In the genomic region with DNA sequence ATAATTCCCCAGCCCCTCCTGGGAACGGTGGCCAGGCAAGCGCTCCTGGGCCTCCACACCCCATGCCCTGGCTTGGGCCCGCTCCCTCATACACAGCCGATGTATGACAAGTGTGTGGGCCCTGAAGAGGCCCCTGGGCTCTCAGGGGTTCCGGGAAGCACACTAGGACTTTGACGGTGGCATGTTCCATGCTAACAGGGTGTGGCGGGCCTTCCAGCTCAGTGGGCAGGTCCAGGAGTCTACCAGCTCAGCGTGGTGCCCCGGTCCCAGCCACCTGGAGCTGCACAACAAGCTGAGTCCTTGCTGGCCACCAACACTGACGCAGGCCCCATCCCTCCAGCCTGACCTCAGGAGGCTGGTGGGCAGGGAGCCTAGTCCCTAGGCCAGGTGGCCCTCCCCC, we compare ENCODE assay signal across 38 cellular contexts. TPM values are rescaled to one million over a fixed set of nuclear protein-coding genes. Genes with fewer than 3 reads are reported as not detected.
"Had no signal": no experiment of that assay in that cellular context is flagged by ENCODE, and none has a peak within 500 bp of the region (broad histone marks: within the 10 kb centered on the region; RNA-seq: fewer than 3 reads in every experiment).

No MANE protein-coding gene starts in this region.

- H3K36me3 ChIP-seq: MG63 had no signal

- H3K9me3 ChIP-seq: MG63 had no signal

- H3K4me3 ChIP-seq: MG63 had no signal

- DNase-seq: Kasumi-1, MG63, MM.1S, MV-4-11, NCI-H1048, NCI-H1092, NCI-H1092 treated with DMSO at 0.1 percent for 48 hours, NCI-H1105, NCI-H1105 treated with DMSO at 0.1 percent for 48 hours, NCI-H1417, NCI-H1417 treated with DMSO at 0.1 percent for 48 hours, NCI-H1436, NCI-H1436 treated with DMSO at 0.1 percent for 48 hours, NCI-H146, NCI-H1694, NCI-H1694 treated with DMSO at 0.1 percent for 48 hours, NCI-H187, NCI-H187 treated with DMSO at 0.1 percent for 48 hours, NCI-H1930, NCI-H2029, NCI-H2029 treated with DMSO at 0.1 percent for 48 hours, NCI-H2081 treated with DMSO at 0.1 percent for 48 hours, NCI-H2107, NCI-H2171, NCI-H2171 treated with DMSO at 0.1 percent for 48 hours, NCI-H2227 treated with DMSO at 0.1 percent for 48 hours, NCI-H226, NCI-H345, NCI-H446, NCI-H446 treated with DMSO at 0.1 percent for 48 hours, NCI-H510A, NCI-H510A treated with DMSO at 0.1 percent for 48 hours, NCI-H524, NCI-H524 treated with DMSO at 0.1 percent for 48 hours, NCI-H526 had no signal

RNA-seq across cellular contexts. Expression of a gene that starts 24.4 kb away (rescaled TPM):
- total RNA-seq: LHCN-M2, M059J, MCF 10A had no signal
